In the genomic region with DNA sequence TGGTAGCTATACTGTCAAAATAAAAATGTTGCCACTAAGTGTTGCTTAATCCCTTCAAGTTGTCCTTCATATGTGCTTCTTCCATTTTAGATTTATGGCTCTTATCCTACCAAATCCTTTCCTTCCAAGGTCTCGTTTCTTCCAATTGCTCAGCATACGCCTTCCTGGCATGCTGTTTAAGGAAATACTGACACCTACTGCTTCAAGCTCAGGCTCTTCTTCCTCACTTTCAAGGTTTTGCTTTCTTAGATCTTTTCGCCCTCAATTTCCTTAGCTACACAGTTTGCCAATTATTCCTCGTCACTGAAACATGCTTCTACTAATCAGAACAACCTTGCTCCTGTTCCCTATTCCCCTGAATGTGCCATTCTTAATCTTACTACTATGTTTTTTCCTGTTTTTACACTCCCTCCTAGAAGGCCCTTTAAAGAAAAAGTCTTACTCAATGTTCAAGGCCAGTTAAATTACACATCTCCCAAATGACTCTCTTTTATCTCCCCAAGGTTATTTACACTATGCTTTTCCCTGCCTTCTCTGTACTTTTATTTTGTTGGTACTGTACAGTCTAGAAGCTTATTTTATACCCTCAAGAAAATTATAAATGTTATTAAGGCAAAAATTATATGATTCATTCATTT, we compare ENCODE assay signal across 2 cellular contexts.
TF ChIP-seq lines count a peak whose summit lies in the region.

No MANE protein-coding gene starts in this region.

TF ChIP-seq in SK-N-SH, 30 proteins besides CTCF, POLR2A, EP300 and RAD21 (continued from another document):
- TF ChIP-seq, protein P1, sequence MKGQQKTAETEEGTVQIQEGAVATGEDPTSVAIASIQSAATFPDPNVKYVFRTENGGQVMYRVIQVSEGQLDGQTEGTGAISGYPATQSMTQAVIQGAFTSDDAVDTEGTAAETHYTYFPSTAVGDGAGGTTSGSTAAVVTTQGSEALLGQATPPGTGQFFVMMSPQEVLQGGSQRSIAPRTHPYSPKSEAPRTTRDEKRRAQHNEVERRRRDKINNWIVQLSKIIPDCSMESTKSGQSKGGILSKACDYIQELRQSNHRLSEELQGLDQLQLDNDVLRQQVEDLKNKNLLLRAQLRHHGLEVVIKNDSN (IDR thresholded peaks at IDR 0.05; ENCODE audit: borderline replicate concordance, low read depth), result no peak
- TF ChIP-seq, protein P2, sequence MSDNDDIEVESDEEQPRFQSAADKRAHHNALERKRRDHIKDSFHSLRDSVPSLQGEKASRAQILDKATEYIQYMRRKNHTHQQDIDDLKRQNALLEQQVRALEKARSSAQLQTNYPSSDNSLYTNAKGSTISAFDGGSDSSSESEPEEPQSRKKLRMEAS (IDR thresholded peaks at IDR 0.05; ENCODE audit: low read depth), result no peak
- no peak for TF ChIP-seq GABPA (IDR thresholded peaks at IDR 0.05; ENCODE audit: low read depth)
- no peak for TF ChIP-seq MXI1 (IDR thresholded peaks at IDR 0.05; ENCODE audit: low read depth, low read length)
- TF ChIP-seq RCOR1 (IDR thresholded peaks at IDR 0.05; ENCODE audit: low read length), result no peak
- TF ChIP-seq NRF1 (IDR thresholded peaks at IDR 0.05; ENCODE audit: low read depth, low read length), result no peak
- no peak for TF ChIP-seq NFIC (IDR thresholded peaks at IDR 0.05; ENCODE audit: borderline replicate concordance)
- TF ChIP-seq, protein P3, sequence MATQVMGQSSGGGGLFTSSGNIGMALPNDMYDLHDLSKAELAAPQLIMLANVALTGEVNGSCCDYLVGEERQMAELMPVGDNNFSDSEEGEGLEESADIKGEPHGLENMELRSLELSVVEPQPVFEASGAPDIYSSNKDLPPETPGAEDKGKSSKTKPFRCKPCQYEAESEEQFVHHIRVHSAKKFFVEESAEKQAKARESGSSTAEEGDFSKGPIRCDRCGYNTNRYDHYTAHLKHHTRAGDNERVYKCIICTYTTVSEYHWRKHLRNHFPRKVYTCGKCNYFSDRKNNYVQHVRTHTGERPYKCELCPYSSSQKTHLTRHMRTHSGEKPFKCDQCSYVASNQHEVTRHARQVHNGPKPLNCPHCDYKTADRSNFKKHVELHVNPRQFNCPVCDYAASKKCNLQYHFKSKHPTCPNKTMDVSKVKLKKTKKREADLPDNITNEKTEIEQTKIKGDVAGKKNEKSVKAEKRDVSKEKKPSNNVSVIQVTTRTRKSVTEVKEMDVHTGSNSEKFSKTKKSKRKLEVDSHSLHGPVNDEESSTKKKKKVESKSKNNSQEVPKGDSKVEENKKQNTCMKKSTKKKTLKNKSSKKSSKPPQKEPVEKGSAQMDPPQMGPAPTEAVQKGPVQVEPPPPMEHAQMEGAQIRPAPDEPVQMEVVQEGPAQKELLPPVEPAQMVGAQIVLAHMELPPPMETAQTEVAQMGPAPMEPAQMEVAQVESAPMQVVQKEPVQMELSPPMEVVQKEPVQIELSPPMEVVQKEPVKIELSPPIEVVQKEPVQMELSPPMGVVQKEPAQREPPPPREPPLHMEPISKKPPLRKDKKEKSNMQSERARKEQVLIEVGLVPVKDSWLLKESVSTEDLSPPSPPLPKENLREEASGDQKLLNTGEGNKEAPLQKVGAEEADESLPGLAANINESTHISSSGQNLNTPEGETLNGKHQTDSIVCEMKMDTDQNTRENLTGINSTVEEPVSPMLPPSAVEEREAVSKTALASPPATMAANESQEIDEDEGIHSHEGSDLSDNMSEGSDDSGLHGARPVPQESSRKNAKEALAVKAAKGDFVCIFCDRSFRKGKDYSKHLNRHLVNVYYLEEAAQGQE (IDR thresholded peaks at IDR 0.05; ENCODE audit: low read depth, low read length), result no peak
- TF ChIP-seq, protein P4, sequence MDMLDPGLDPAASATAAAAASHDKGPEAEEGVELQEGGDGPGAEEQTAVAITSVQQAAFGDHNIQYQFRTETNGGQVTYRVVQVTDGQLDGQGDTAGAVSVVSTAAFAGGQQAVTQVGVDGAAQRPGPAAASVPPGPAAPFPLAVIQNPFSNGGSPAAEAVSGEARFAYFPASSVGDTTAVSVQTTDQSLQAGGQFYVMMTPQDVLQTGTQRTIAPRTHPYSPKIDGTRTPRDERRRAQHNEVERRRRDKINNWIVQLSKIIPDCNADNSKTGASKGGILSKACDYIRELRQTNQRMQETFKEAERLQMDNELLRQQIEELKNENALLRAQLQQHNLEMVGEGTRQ (IDR thresholded peaks at IDR 0.05; ENCODE audit: borderline replicate concordance, low read depth, low read length), result no peak
- no peak for TF ChIP-seq SMC3 (IDR thresholded peaks at IDR 0.05; ENCODE audit: low read depth, low read length)
- TF ChIP-seq POLR2AphosphoS5 (IDR thresholded peaks at IDR 0.05; ENCODE audit: low read depth, low read length), result no peak
- TF ChIP-seq, protein P5, sequence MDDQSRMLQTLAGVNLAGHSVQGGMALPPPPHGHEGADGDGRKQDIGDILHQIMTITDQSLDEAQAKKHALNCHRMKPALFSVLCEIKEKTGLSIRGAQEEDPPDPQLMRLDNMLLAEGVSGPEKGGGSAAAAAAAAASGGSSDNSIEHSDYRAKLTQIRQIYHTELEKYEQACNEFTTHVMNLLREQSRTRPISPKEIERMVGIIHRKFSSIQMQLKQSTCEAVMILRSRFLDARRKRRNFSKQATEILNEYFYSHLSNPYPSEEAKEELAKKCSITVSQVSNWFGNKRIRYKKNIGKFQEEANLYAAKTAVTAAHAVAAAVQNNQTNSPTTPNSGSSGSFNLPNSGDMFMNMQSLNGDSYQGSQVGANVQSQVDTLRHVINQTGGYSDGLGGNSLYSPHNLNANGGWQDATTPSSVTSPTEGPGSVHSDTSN (IDR thresholded peaks at IDR 0.05), result no peak
- no peak for TF ChIP-seq EZH2phosphoT487 (IDR thresholded peaks at IDR 0.05; ENCODE audit: borderline replicate concordance, low read depth)
- no peak for TF ChIP-seq CHD2 (IDR thresholded peaks at IDR 0.05; ENCODE audit: low read length, partially characterized antibody)
- no peak for TF ChIP-seq RXRA (IDR thresholded peaks at IDR 0.05; ENCODE audit: borderline replicate concordance, low read depth)

TF ChIP-seq in SK-N-SH treated with all-trans-retinoic acid at 6 μM for 48 hours, 23 proteins besides CTCF, POLR2A, EP300 and RAD21 (continued from another document):
- TF ChIP-seq, protein P6, sequence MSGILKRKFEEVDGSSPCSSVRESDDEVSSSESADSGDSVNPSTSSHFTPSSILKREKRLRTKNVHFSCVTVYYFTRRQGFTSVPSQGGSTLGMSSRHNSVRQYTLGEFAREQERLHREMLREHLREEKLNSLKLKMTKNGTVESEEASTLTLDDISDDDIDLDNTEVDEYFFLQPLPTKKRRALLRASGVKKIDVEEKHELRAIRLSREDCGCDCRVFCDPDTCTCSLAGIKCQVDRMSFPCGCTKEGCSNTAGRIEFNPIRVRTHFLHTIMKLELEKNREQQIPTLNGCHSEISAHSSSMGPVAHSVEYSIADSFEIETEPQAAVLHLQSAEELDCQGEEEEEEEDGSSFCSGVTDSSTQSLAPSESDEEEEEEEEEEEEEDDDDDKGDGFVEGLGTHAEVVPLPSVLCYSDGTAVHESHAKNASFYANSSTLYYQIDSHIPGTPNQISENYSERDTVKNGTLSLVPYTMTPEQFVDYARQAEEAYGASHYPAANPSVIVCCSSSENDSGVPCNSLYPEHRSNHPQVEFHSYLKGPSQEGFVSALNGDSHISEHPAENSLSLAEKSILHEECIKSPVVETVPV (CRISPR knock-in tag; IDR thresholded peaks at IDR 0.05), result no peak
